Comparison of ENCODE assay signal across 23 cellular contexts in genomic region chr9:129586241-129586640, GRCh38. TPM values are rescaled to one million over a fixed set of nuclear protein-coding genes. Genes with fewer than 3 reads are reported as not detected.
DNase-seq lines count a peak whose midpoint lies in the region; ATAC-seq and TF ChIP-seq lines count a peak whose summit lies in the region.
"Had no signal": no experiment of that assay in that cellular context is flagged by ENCODE, and none has a peak within 500 bp of the region (broad histone marks: within the 10 kb centered on the region; RNA-seq: fewer than 3 reads in every experiment).

No MANE protein-coding gene starts in this region.

- DNase-seq in activated naive CD4-positive, alpha-beta T cell treated with anti-CD3 and anti-CD28 coated beads for 36 hours = no peak
- no peak for DNase-seq in activated naive CD4-positive, alpha-beta T cell treated with anti-CD3 and anti-CD28 coated beads, Interleukin-2, amount 50 U/mL, for 16 hours
- peak; percentile 52 for DNase-seq in Jurkat, Clone E6-1 (ENCODE audit: low read depth, low spot score)
- DNase-seq in RPMI8226 = no peak
- no peak for DNase-seq in suprapubic skin (ENCODE audit: low spot score in 2 of 2)
- DNase-seq: activated B cell treated with CpG ODN at 0.5 μM for 24 hours; activated CD8-positive, alpha-beta memory T cell treated with anti-CD3 and anti-CD28 coated beads, Interleukin-2, amount 50 U/mL, for 4 hours; Kasumi-1; left lung; mucosa of descending colon; NCI-H1092 treated with DMSO at 0.1 percent for 48 hours; NCI-H2107; NCI-H524 treated with DMSO at 0.1 percent for 48 hours; right lobe of liver; Right ventricle myocardium superior had no signal

- peak overlapping the region; percentile 2 for H3K27ac Mint-ChIP-seq in activated naive CD4-positive, alpha-beta T cell treated with anti-CD3 and anti-CD28 coated beads for 36 hours
- H3K27ac Mint-ChIP-seq in dendritic cell treated with granulocyte-macrophage colony-stimulating factor and Interleukin-4, amounts not matched to agents 40 ng/mL and 50 ng/mL, for 4 days = peak overlapping the region; percentile 31
- H3K27ac Mint-ChIP-seq in stimulated activated memory B cell treated with anti-CD40 and anti-IgM and Interleukin-4, amounts not matched to agents 10 μg/mL and 1 μg/mL and 100 μg/mL, for 72 hours = no peak overlapping the region
- H3K27ac Mint-ChIP-seq: activated B cell treated with CpG ODN at 0.5 μM for 24 hours had no signal

- intact Hi-C loops in activated naive CD4-positive, alpha-beta T cell treated with anti-CD3 and anti-CD28 coated beads for 36 hours (cut with micrococcal nuclease) = no loop called here
- intact Hi-C loops in dendritic cell treated with granulocyte-macrophage colony-stimulating factor and Interleukin-4, amounts not matched to agents 40 ng/mL and 50 ng/mL, for 4 days (cut with micrococcal nuclease) = no loop called here

- H3K4me3 ChIP-seq in Jurkat, Clone E6-1 (ENCODE audit: low read length) = no peak overlapping the region
- H3K4me3 ChIP-seq in suprapubic skin = no peak overlapping the region
- H3K4me3 ChIP-seq: left lung, mucosa of descending colon, ovary, right lobe of liver had no signal

- CTCF ChIA-PET in activated naive CD4-positive, alpha-beta T cell treated with anti-CD3 and anti-CD28 coated beads for 36 hours (lab: Charles Lee) = no interaction called here

- no peak overlapping the region for H3K4me3 Mint-ChIP-seq in activated naive CD4-positive, alpha-beta T cell treated with anti-CD3 and anti-CD28 coated beads for 36 hours
- H3K4me3 Mint-ChIP-seq in dendritic cell treated with granulocyte-macrophage colony-stimulating factor and Interleukin-4, amounts not matched to agents 40 ng/mL and 50 ng/mL, for 4 days = no peak overlapping the region
- no peak overlapping the region for H3K4me3 Mint-ChIP-seq in stimulated activated memory B cell treated with anti-CD40 and anti-IgM and Interleukin-4, amounts not matched to agents 10 μg/mL and 1 μg/mL and 100 μg/mL, for 72 hours
- H3K4me3 Mint-ChIP-seq: activated B cell treated with CpG ODN at 0.5 μM for 24 hours had no signal

- no peak overlapping the region for H3K27ac ChIP-seq in suprapubic skin
- H3K27ac ChIP-seq: left lung, ovary, right lobe of liver had no signal

- H3K27me3 ChIP-seq in suprapubic skin = no peaks in the 10 kb centered on the region
- H3K27me3 ChIP-seq: left lung, ovary, right lobe of liver had no signal

- ATAC-seq in stimulated activated memory B cell treated with anti-CD40 and anti-IgM and Interleukin-4, amounts not matched to agents 10 μg/mL and 1 μg/mL and 100 μg/mL, for 72 hours = peak; percentile 14
- no peak for ATAC-seq in GM21786 (IDR thresholded peaks at IDR 0.05; ENCODE audit: unreplicated experiment)
- ATAC-seq: esophagus mucosa, left lung, right lobe of liver had no signal

- no peak for TF ChIP-seq EP300 in suprapubic skin (IDR thresholded peaks at IDR 0.05)

- no peaks in the 10 kb centered on the region for H3K4me1 ChIP-seq in suprapubic skin

- no peak for TF ChIP-seq POLR2A in suprapubic skin (IDR thresholded peaks at IDR 0.05)

- H3K36me3 ChIP-seq in suprapubic skin = no peaks in the 10 kb centered on the region
- H3K36me3 ChIP-seq: left lung, ovary, right lobe of liver had no signal

- H3K4me1 Mint-ChIP-seq in activated naive CD4-positive, alpha-beta T cell treated with anti-CD3 and anti-CD28 coated beads for 36 hours (ENCODE audit: low read depth) = peaks cover 28% of the 10 kb centered on the region
- H3K4me1 Mint-ChIP-seq in dendritic cell treated with granulocyte-macrophage colony-stimulating factor and Interleukin-4, amounts not matched to agents 40 ng/mL and 50 ng/mL, for 4 days (ENCODE audit: low read depth) = peaks cover 24% of the 10 kb centered on the region
- H3K4me1 Mint-ChIP-seq in stimulated activated memory B cell treated with anti-CD40 and anti-IgM and Interleukin-4, amounts not matched to agents 10 μg/mL and 1 μg/mL and 100 μg/mL, for 72 hours = peaks cover 12% of the 10 kb centered on the region

- no peaks in the 10 kb centered on the region for H3K9me3 Mint-ChIP-seq in activated naive CD4-positive, alpha-beta T cell treated with anti-CD3 and anti-CD28 coated beads for 36 hours
- H3K9me3 Mint-ChIP-seq in dendritic cell treated with granulocyte-macrophage colony-stimulating factor and Interleukin-4, amounts not matched to agents 40 ng/mL and 50 ng/mL, for 4 days = no peaks in the 10 kb centered on the region
- H3K9me3 Mint-ChIP-seq in stimulated activated memory B cell treated with anti-CD40 and anti-IgM and Interleukin-4, amounts not matched to agents 10 μg/mL and 1 μg/mL and 100 μg/mL, for 72 hours = no peaks in the 10 kb centered on the region
- H3K9me3 Mint-ChIP-seq: activated B cell treated with CpG ODN at 0.5 μM for 24 hours had no signal

- H3K9me3 ChIP-seq in suprapubic skin = no peaks in the 10 kb centered on the region
- H3K9me3 ChIP-seq: left lung, mucosa of descending colon, ovary, right lobe of liver had no signal

- H3K27me3 Mint-ChIP-seq in activated naive CD4-positive, alpha-beta T cell treated with anti-CD3 and anti-CD28 coated beads for 36 hours (ENCODE audit: low read depth) = no peaks in the 10 kb centered on the region
- peaks cover 10% of the 10 kb centered on the region for H3K27me3 Mint-ChIP-seq in dendritic cell treated with granulocyte-macrophage colony-stimulating factor and Interleukin-4, amounts not matched to agents 40 ng/mL and 50 ng/mL, for 4 days
- H3K27me3 Mint-ChIP-seq in stimulated activated memory B cell treated with anti-CD40 and anti-IgM and Interleukin-4, amounts not matched to agents 10 μg/mL and 1 μg/mL and 100 μg/mL, for 72 hours = peaks cover 44% of the 10 kb centered on the region

- WGBS in suprapubic skin = 100% methylated on average over 1 of the region's 1 CpG

- no peak for TF ChIP-seq CTCF in suprapubic skin (IDR thresholded peaks at IDR 0.05)

- no peaks in the 10 kb centered on the region for H3K36me3 Mint-ChIP-seq in activated naive CD4-positive, alpha-beta T cell treated with anti-CD3 and anti-CD28 coated beads for 36 hours (ENCODE audit: low read depth)
- no peaks in the 10 kb centered on the region for H3K36me3 Mint-ChIP-seq in dendritic cell treated with granulocyte-macrophage colony-stimulating factor and Interleukin-4, amounts not matched to agents 40 ng/mL and 50 ng/mL, for 4 days (ENCODE audit: low read depth)
- no peaks in the 10 kb centered on the region for H3K36me3 Mint-ChIP-seq in stimulated activated memory B cell treated with anti-CD40 and anti-IgM and Interleukin-4, amounts not matched to agents 10 μg/mL and 1 μg/mL and 100 μg/mL, for 72 hours

RNA-seq across cellular contexts. Expression of gene C9orf50, which starts 34.7 kb away (rescaled TPM):
- not detected for total RNA-seq in activated naive CD4-positive, alpha-beta T cell treated with anti-CD3 and anti-CD28 coated beads for 36 hours
- polyA plus RNA-seq in Jurkat, Clone E6-1 (2012; ENCODE audit: insufficient read depth, insufficient read length) = not detected
- under 1 TPM in 1 of 4 donors, not detected in 3; 0.64 TPM for total RNA-seq in suprapubic skin
- total RNA-seq: activated B cell treated with CpG ODN at 0.5 μM for 24 hours; esophagus mucosa; glomerular endothelial cell; left lung; mucosa of descending colon; right lobe of liver; Right ventricle myocardium superior; T-helper 2 cell treated with Interferon-gamma antibody and Interleukin-4, amounts not matched to agents 100 ng/mL and 5 ng/mL, for 36 hours; ureter had no signal

RNA-seq across cellular contexts. Expression of gene NTMT1, which starts 39.7 kb away (rescaled TPM):
- 10 to 100 TPM; 58.6 to 59.3 TPM for total RNA-seq in activated naive CD4-positive, alpha-beta T cell treated with anti-CD3 and anti-CD28 coated beads for 36 hours
- polyA plus RNA-seq in Jurkat, Clone E6-1 (2012; ENCODE audit: insufficient read depth, insufficient read length) = 68.4 TPM
- 10 to 100 TPM; 19.4 to 25.0 (median 20.8) TPM for total RNA-seq in suprapubic skin

RNA-seq across cellular contexts. Expression of gene ASB6, which starts 55.7 kb away (rescaled TPM):
- 10 to 100 TPM; 13.0 to 13.8 TPM for total RNA-seq in activated naive CD4-positive, alpha-beta T cell treated with anti-CD3 and anti-CD28 coated beads for 36 hours
- polyA plus RNA-seq in Jurkat, Clone E6-1 (2012; ENCODE audit: insufficient read depth, insufficient read length) = 21.3 TPM
- 10 to 100 TPM; 25.6 to 41.5 (median 37.6) TPM for total RNA-seq in suprapubic skin
